ENCODE assay signal across 24 cellular contexts in genomic region chr5:120507826-120508463, GRCh38. TPM values are rescaled to one million over a fixed set of nuclear protein-coding genes. Genes with fewer than 3 reads are reported as not detected.
DNase-seq lines count a peak whose midpoint lies in the region; ATAC-seq and TF ChIP-seq lines count a peak whose summit lies in the region.
"Had no signal": no experiment of that assay in that cellular context is flagged by ENCODE, and none has a peak within 500 bp of the region (broad histone marks: within the 10 kb centered on the region; RNA-seq: fewer than 3 reads in every experiment).

No MANE protein-coding gene starts in this region.

- H3K4me1 ChIP-seq in HAP-1: peaks cover 77% of the 10 kb centered on the region
- H3K4me1 ChIP-seq: foreskin keratinocyte, lower lobe of right lung, spleen had no signal

- POLR2A ChIA-PET in WTC11 (lab: Charles Lee): no interaction called here

- peaks cover 2% of the 10 kb centered on the region; the same call in 1 of the 2 replicates for H3K36me3 Mint-ChIP-seq in WTC11
- H3K36me3 Mint-ChIP-seq in osteocyte (ENCODE audit: unreplicated experiment): no peaks in the 10 kb centered on the region

- TF ChIP-seq CTCF in WTC11 (IDR thresholded peaks at IDR 0.05) (no peak), fibroblast of the aortic adventitia (IDR thresholded peaks at IDR 0.05; ENCODE audit: insufficient read depth, low read length) (no peak), osteocyte (IDR thresholded peaks at IDR 0.05) (no peak)

- peaks cover 4% of the 10 kb centered on the region for H3K9me3 Mint-ChIP-seq in WTC11
- peaks cover 3% of the 10 kb centered on the region for H3K9me3 Mint-ChIP-seq in osteocyte (ENCODE audit: unreplicated experiment)

- H3K9me3 ChIP-seq in HAP-1: no peaks in the 10 kb centered on the region
- H3K9me3 ChIP-seq: lower lobe of right lung, thoracic aorta had no signal

- in situ Hi-C loops in HAP-1 (cut with MboI; ENCODE audit: low sequenced_read_pairs): no loop called here

- no peaks in the 10 kb centered on the region for H3K36me3 ChIP-seq in HAP-1 (replicated peaks)
- H3K36me3 ChIP-seq: lower lobe of right lung, spleen, thoracic aorta had no signal

- CTCF ChIA-PET in WTC11 (lab: Charles Lee): no interaction called here

- H3K4me1 Mint-ChIP-seq in WTC11 (peaks cover 51% of the 10 kb centered on the region), osteocyte (ENCODE audit: unreplicated experiment) (peaks cover 37% of the 10 kb centered on the region)

- H3K27me3 Mint-ChIP-seq in WTC11 (ENCODE audit: low read depth): no peaks in the 10 kb centered on the region
- no peaks in the 10 kb centered on the region for H3K27me3 Mint-ChIP-seq in osteocyte (ENCODE audit: unreplicated experiment)

- 0 out of 2 replicates have a peak overlapping the region, but pooled peaks have one; percentile 10 for H3K27ac Mint-ChIP-seq in WTC11
- peak overlapping the region; percentile 71 for H3K27ac Mint-ChIP-seq in osteocyte (ENCODE audit: unreplicated experiment)

- ATAC-seq in WTC11: no peak
- no peak for ATAC-seq in HG02571 (IDR thresholded peaks at IDR 0.05; ENCODE audit: unreplicated experiment)
- ATAC-seq: foreskin keratinocyte, lower lobe of right lung had no signal

- H3K4me3 ChIP-seq in HAP-1: peak overlapping the region; percentile 15
- no peak overlapping the region for H3K4me3 ChIP-seq in fibroblast of the aortic adventitia (ENCODE audit: low read depth, low read length)
- H3K4me3 ChIP-seq: lower lobe of right lung, spleen, thoracic aorta had no signal

- no peaks in the 10 kb centered on the region for H3K27me3 ChIP-seq in HAP-1 (ENCODE audit: low read depth)
- H3K27me3 ChIP-seq: foreskin keratinocyte, spleen had no signal

- no peak overlapping the region for H3K4me3 Mint-ChIP-seq in WTC11
- H3K4me3 Mint-ChIP-seq in osteocyte (ENCODE audit: unreplicated experiment): no peak overlapping the region

- DNase-seq in HAP-1 (ENCODE audit: low spot score in 2 of 2) (peak in 1 of 2 experiments; percentile 90), WTC11 (ENCODE audit: low spot score) (no peak), fibroblast of the aortic adventitia (ENCODE audit: low read depth) (peak; percentile 42), osteocyte (ENCODE audit: extremely low spot score, unreplicated experiment) (no peak)
- no peak for DNase-seq in activated T-cell treated with anti-CD3 and anti-CD28 coated beads, Interleukin-2, amount 50 U/mL, for 1 hour
- DNase-seq in NK-92 treated with Interleukin-12 subunit alpha and Interleukin-12 subunit beta, amount 100 ng/mL, for 24 hours (lab: John Stamatoyannopoulos, UW): no peak
- DNase-seq: activated CD4-positive, alpha-beta T cell treated with anti-CD3 and anti-CD28 coated beads, Interleukin-2, amount 50 U/mL, for 48 hours; activated effector memory CD4-positive, alpha-beta T cell treated with anti-CD3 and anti-CD28 coated beads, Interleukin-2, amount 50 U/mL, for 16 hours; dermis blood vessel endothelial cell; DMS79; foreskin keratinocyte; hippocampal formation; islet precursor cell; lower lobe of right lung; NCI-H1105; NCI-H2029 treated with DMSO at 0.1 percent for 48 hours; NCI-H510A; retina; spleen; stimulated activated CD4-positive, alpha-beta T cell treated with anti-CD3 and anti-CD28 coated beads, Interleukin-4, amount 100 ng/mL, for 24 hours; stimulated activated naive CD4-positive, alpha-beta T cell treated with Interleukin-2 at 50 U/mL for 16 hours; T-helper 2 cell had no signal

TF ChIP-seq in WTC11, 78 proteins besides CTCF, POLR2A, EP300 and RAD21:
- TF ChIP-seq ZNF416 (CRISPR knock-in tag; IDR thresholded peaks at IDR 0.05) (no peak), ESRRA (CRISPR knock-in tag; IDR thresholded peaks at IDR 0.05; ENCODE audit: borderline replicate concordance) (no peak), ELF4 (CRISPR knock-in tag; IDR thresholded peaks at IDR 0.05; ENCODE audit: low read depth) (no peak), FOXJ3 (CRISPR knock-in tag; IDR thresholded peaks at IDR 0.05; ENCODE audit: borderline replicate concordance) (no peak), CBFB (CRISPR knock-in tag; IDR thresholded peaks at IDR 0.05; ENCODE audit: low read depth) (no peak), RORB (CRISPR knock-in tag; IDR thresholded peaks at IDR 0.05) (no peak), ERG (CRISPR knock-in tag; IDR thresholded peaks at IDR 0.05) (no peak), FOXK1 (CRISPR knock-in tag; IDR thresholded peaks at IDR 0.05) (no peak), AFF4 (CRISPR knock-in tag; IDR thresholded peaks at IDR 0.05; ENCODE audit: borderline replicate concordance) (no peak), ATF2 (CRISPR knock-in tag; IDR thresholded peaks at IDR 0.05; ENCODE audit: borderline replicate concordance, low read depth) (no peak), ATF1 (CRISPR knock-in tag; IDR thresholded peaks at IDR 0.05) (no peak), CREB1 (CRISPR knock-in tag; IDR thresholded peaks at IDR 0.05) (no peak), JAZF1 (CRISPR knock-in tag; IDR thresholded peaks at IDR 0.05) (no peak), NFYB (CRISPR knock-in tag; conservative IDR thresholded peaks at IDR 0.05; ENCODE audit: low read depth) (no peak), ATF3 (CRISPR knock-in tag; conservative IDR thresholded peaks at IDR 0.05) (no peak), MAX (CRISPR knock-in tag; IDR thresholded peaks at IDR 0.05) (no peak)
TF ChIP-seq in WTC11: peak in this region for 0.

RNA-seq across cellular contexts. Expression of gene PRR16, which starts 43.8 kb away (rescaled TPM):
- total RNA-seq in WTC11 (2021): 0.23 to 0.53 TPM (median 0.42 TPM) in 3 replicates
- total RNA-seq in fibroblast of the aortic adventitia (ENCODE audit: low replicate concordance): 4.4 and 22.1 TPM in 2 replicates
- 18.3 and 20.9 TPM in 2 replicates for total RNA-seq in osteocyte
- total RNA-seq: dermis blood vessel endothelial cell had no signal
